Comparison of ENCODE assay signal across 27 cellular contexts in genomic region chr6:46327769-46328168, GRCh38.
"Had no signal": no experiment of that assay in that cellular context is flagged by ENCODE, and none has a peak within 500 bp of the region (broad histone marks: within the 10 kb centered on the region; RNA-seq: fewer than 3 reads in every experiment).

No MANE protein-coding gene starts in this region.

- FAIRE-seq: kidney had no signal

- H3K27ac ChIP-seq: ascending aorta, brain microvascular endothelial cell, neutrophil, skin epidermis, thoracic aorta, upper lobe of right lung had no signal

- ATAC-seq: effector memory CD8-positive, alpha-beta T cell; gastroesophageal sphincter; sciatic nerve; stimulated activated effector memory CD8-positive, alpha-beta T cell treated with anti-CD3 and anti-CD28 coated beads, Interleukin-12 subunit alpha, Interleukin-12 subunit beta, amount 100 ng/mL, for 72 hours; upper lobe of right lung; WTC11 had no signal

- H3K36me3 ChIP-seq: brain microvascular endothelial cell, gastroesophageal sphincter, neutrophil, thoracic aorta, upper lobe of right lung had no signal

- H3K27me3 ChIP-seq: ascending aorta, brain microvascular endothelial cell, gastroesophageal sphincter, neutrophil, upper lobe of right lung had no signal

- H3K4me3 ChIP-seq: ascending aorta, gastroesophageal sphincter, lung, skin epidermis, thoracic aorta, upper lobe of right lung had no signal

- H3K9me3 ChIP-seq: ascending aorta, gastroesophageal sphincter, neutrophil, thoracic aorta, upper lobe of right lung had no signal

- H3K4me1 ChIP-seq: upper lobe of right lung had no signal

- DNase-seq: activated CD4-positive, alpha-beta memory T cell treated with anti-CD3 and anti-CD28 coated beads, Interleukin-2, amount 10 ng/mL, durations not matched to agents 7 days and 5 days; activated CD4-positive, alpha-beta T cell treated with anti-CD3 and anti-CD28 coated beads for 1 hour; activated CD4-positive, alpha-beta T cell treated with anti-CD3 and anti-CD28 coated beads, Interleukin-2, amount 10 ng/mL, durations not matched to agents 7 days and 5 days; activated CD8-positive, alpha-beta memory T cell treated with anti-CD3 and anti-CD28 coated beads, Interleukin-2, amount 50 U/mL, for 48 hours; activated gamma-delta T cell; activated naive CD4-positive, alpha-beta T cell treated with anti-CD3 and anti-CD28 coated beads, Interleukin-2, amount 10 ng/mL, durations not matched to agents 7 days and 5 days; activated naive CD8-positive, alpha-beta T cell treated with anti-CD3 and anti-CD28 coated beads, Interleukin-2, amount 10 ng/mL, durations not matched to agents 7 days and 5 days; activated T-cell treated with anti-CD3 and anti-CD28 coated beads, Interleukin-2, amount 50 U/mL, for 24 hours; brain microvascular endothelial cell; cortex of kidney; effector memory CD8-positive, alpha-beta T cell; erythroblast; hippocampal formation; kidney; nephron progenitor cell; stimulated activated CD4-positive, alpha-beta T cell treated with anti-CD3 and anti-CD28 coated beads, Interleukin-4, amount 100 ng/mL, for 24 hours; T-helper 2 cell; upper lobe of right lung had no signal
